8 cellular contexts compared by ENCODE assay signal in genomic region chr19:58154679-58155648, GRCh38. TPM values are rescaled to one million over a fixed set of nuclear protein-coding genes. Genes with fewer than 3 reads are reported as not detected.
DNase-seq lines count a peak whose midpoint lies in the region; ATAC-seq and TF ChIP-seq lines count a peak whose summit lies in the region.

No MANE protein-coding gene starts in this region.

- H3K9me3 ChIP-seq in SJCRH30 (replicated peaks) (peaks cover 4% of the 10 kb centered on the region; the same call in 1 of the 2 replicates), neutrophil (no peaks in the 10 kb centered on the region), subcutaneous abdominal adipose tissue (ENCODE audit: control insufficient read depth in 5 of 5, low read length in 5 of 5) (peaks cover 0 to 10% (median 0%) of the 10 kb centered on the region in 5 donors)

- H3K27ac ChIP-seq in SJCRH30, result peak overlapping the region; percentile 60
- peak overlapping the region; percentile 2 for H3K27ac ChIP-seq in neutrophil
- H3K27ac ChIP-seq in subcutaneous abdominal adipose tissue (ENCODE audit: low read depth, low read length), result peak overlapping the region; percentile 77

- peak; percentile 73 for DNase-seq in DMS 273 treated with DMSO at 0.1 percent for 48 hours (lab: John Stamatoyannopoulos, UW)
- peak; percentile 93 for DNase-seq in KBM-7
- peak; percentile 95 to 96 for DNase-seq in SJCRH30
- DNase-seq in activated naive CD4-positive, alpha-beta T cell treated with anti-CD3 and anti-CD28 coated beads, Interleukin-2, amount 50 U/mL, for 16 hours, result peak; percentile 99
- peak; percentile 89 for DNase-seq in germinal center (ENCODE audit: low spot score)

- ATAC-seq in GM21515 (IDR thresholded peaks at IDR 0.05; ENCODE audit: unreplicated experiment), result peak; percentile 73

- H3K27me3 ChIP-seq in SJCRH30, result no peaks in the 10 kb centered on the region
- H3K27me3 ChIP-seq in neutrophil, result peaks cover 4% of the 10 kb centered on the region
- no peaks in the 10 kb centered on the region for H3K27me3 ChIP-seq in subcutaneous abdominal adipose tissue (ENCODE audit: control insufficient read depth in 5 of 5, insufficient read depth in 4 of 5, low read length in 5 of 5)

- peak overlapping the region in 4 of 5 donors; percentile 91 to 94 (median 92) for H3K9ac ChIP-seq in subcutaneous abdominal adipose tissue (ENCODE audit: low read length in 5 of 5)

- peak; percentile 95 for TF ChIP-seq CTCF in neutrophil (IDR thresholded peaks at IDR 0.05)

- H3K36me3 ChIP-seq in SJCRH30, result no peaks in the 10 kb centered on the region
- no peaks in the 10 kb centered on the region for H3K36me3 ChIP-seq in neutrophil
- no peaks in the 10 kb centered on the region for H3K36me3 ChIP-seq in subcutaneous abdominal adipose tissue (ENCODE audit: control insufficient read depth in 5 of 5, insufficient read depth in 5 of 5, low read length in 5 of 5)

- in situ Hi-C loops in KBM-7 (cut with MboI; ENCODE audit: low pct_unique_long_range_greater_than_20kb, low sequenced_read_pairs), result no loop called here

- no peaks in the 10 kb centered on the region for H3K4me1 ChIP-seq in SJCRH30
- H3K4me1 ChIP-seq in neutrophil (ENCODE audit: control insufficient read depth in 1 of 2, insufficient read depth in 1 of 2, low read depth in 1 of 2, low read length in 1 of 2), result peaks cover 17 to 20% of the 10 kb centered on the region in 2 experiments
- peaks cover 0 to 30% (median 25%) of the 10 kb centered on the region in 5 donors for H3K4me1 ChIP-seq in subcutaneous abdominal adipose tissue (ENCODE audit: control insufficient read depth in 5 of 5, insufficient read depth in 5 of 5, low read length in 5 of 5)

- H3K4me3 ChIP-seq in SJCRH30, result peak overlapping the region; percentile 92
- peak overlapping the region; percentile 70 to 88 for H3K4me3 ChIP-seq in neutrophil (ENCODE audit: low read depth in 1 of 2, low read length in 1 of 2)
- H3K4me3 ChIP-seq in subcutaneous abdominal adipose tissue (ENCODE audit: low read depth in 1 of 5, low read length in 5 of 5), result peak overlapping the region; percentile 88 to 98 (median 93)

RNA-seq across cellular contexts. Expression of gene ZNF329, which starts 4.4 kb away (rescaled TPM):
- total RNA-seq in SJCRH30 (2014; rRNA removed; shearing (Covaris generic)), result 9.3 and 9.7 TPM in 2 replicates

RNA-seq across cellular contexts. Expression of gene ZNF274, which starts 27.9 kb away (rescaled TPM):
- 19.3 and 23.3 TPM in 2 replicates for total RNA-seq in SJCRH30 (2014; rRNA removed; shearing (Covaris generic))

RNA-seq across cellular contexts. Expression of gene ZSCAN18, which starts 56.9 kb away (rescaled TPM):
- total RNA-seq in SJCRH30 (2014; rRNA removed; shearing (Covaris generic)), result 17.5 and 17.9 TPM in 2 replicates

Comparison
In these comparisons a context has a peak if more than half of its experiments do, and no peak if none do; other contexts are left out.
1. Peak in every context shown above with its lines: DNase-seq, ATAC-seq, H3K4me3 ChIP-seq and H3K27ac ChIP-seq.
2. H3K27ac ChIP-seq: peak in every context shown above with its lines; median percentile 77 in subcutaneous abdominal adipose tissue; 60 in SJCRH30; 2 in neutrophil.